Comparison of ENCODE assay signal across 35 cellular contexts in the genomic region with DNA sequence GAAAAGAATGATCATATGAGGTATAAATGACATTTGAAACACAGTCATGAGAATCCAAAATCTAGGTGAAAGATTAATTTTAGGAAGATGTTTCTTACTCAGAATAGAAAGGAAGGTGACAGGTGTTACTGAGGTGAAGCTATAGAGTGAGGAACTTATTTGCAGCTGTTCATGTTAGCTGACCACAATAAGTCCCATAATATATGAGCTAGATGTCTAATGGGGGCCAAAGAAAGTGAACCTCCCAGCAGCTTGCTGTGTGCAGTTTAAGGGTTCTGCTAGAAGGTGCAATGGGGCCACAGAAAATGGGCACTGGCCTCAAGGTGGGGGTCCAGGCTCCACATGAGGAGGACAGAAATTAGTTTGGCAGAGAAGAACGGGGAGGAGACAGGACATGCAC.
"Had no signal": no experiment of that assay in that cellular context is flagged by ENCODE, and none has a peak within 500 bp of the region (broad histone marks: within the 10 kb centered on the region; RNA-seq: fewer than 3 reads in every experiment).

No MANE protein-coding gene starts in this region.

- H3K27ac Mint-ChIP-seq: activated CD4-positive, alpha-beta memory T cell treated with anti-CD3 and anti-CD28 coated beads for 36 hours; activated CD4-positive, alpha-beta T cell treated with anti-CD3 and anti-CD28 coated beads for 36 hours; activated CD4-positive, alpha-beta T cell treated with anti-CD3 and anti-CD28 coated beads, Interleukin-2, amount 10 ng/mL, durations not matched to agents 24 days and 14 days; activated CD8-positive, alpha-beta memory T cell treated with anti-CD3 and anti-CD28 coated beads, Interleukin-2, amount 10 ng/mL, durations not matched to agents 7 days and 5 days; activated CD8-positive, alpha-beta T cell treated with anti-CD3 and anti-CD28 coated beads, Interleukin-2, amount 10 ng/mL, durations not matched to agents 7 days and 5 days; activated naive CD4-positive, alpha-beta T cell treated with anti-CD3 and anti-CD28 coated beads for 36 hours; activated naive CD4-positive, alpha-beta T cell treated with anti-CD3 and anti-CD28 coated beads, Interleukin-2, amount 50 U/mL, for 24 hours; activated naive CD8-positive, alpha-beta T cell treated with anti-CD3 and anti-CD28 coated beads for 36 hours; activated naive CD8-positive, alpha-beta T cell treated with anti-CD3 and anti-CD28 coated beads, Interleukin-2, amount 50 U/mL, for 24 hours; activated T-helper 1 cell treated with anti-CD3 and anti-CD28 coated beads, Interleukin-12 subunit alpha, Interleukin-12 subunit beta, Interleukin-2, Interleukin-4 antibody, amounts not matched to agents 30 ng/mL and 10 ng/mL and 1 ng/mL, durations not matched to agents 14 hours and 24 hours and 36 hours; activated T-helper 2 cell treated with anti-CD3 and anti-CD28 coated beads, Interferon-gamma antibody, Interleukin-2, Interleukin-4, amounts not matched to agents 10 μg/mL and 5 μg/mL and 100 μg/mL, durations not matched to agents 14 hours and 24 hours and 36 hours; effector memory CD8-positive, alpha-beta T cell; T-cell; T-helper 17 cell; T-helper 2 cell treated with Interferon-gamma antibody and Interleukin-4, amounts not matched to agents 5 μg/mL and 100 μg/mL, for 36 hours had no signal

- H3K4me3 Mint-ChIP-seq: activated CD4-positive, alpha-beta memory T cell treated with anti-CD3 and anti-CD28 coated beads for 36 hours; activated CD4-positive, alpha-beta T cell treated with anti-CD3 and anti-CD28 coated beads for 36 hours; activated CD4-positive, alpha-beta T cell treated with anti-CD3 and anti-CD28 coated beads, Interleukin-2, amount 10 ng/mL, durations not matched to agents 24 days and 14 days; activated CD8-positive, alpha-beta memory T cell treated with anti-CD3 and anti-CD28 coated beads, Interleukin-2, amount 10 ng/mL, durations not matched to agents 7 days and 5 days; activated CD8-positive, alpha-beta T cell treated with anti-CD3 and anti-CD28 coated beads, Interleukin-2, amount 10 ng/mL, durations not matched to agents 7 days and 5 days; activated naive CD4-positive, alpha-beta T cell treated with anti-CD3 and anti-CD28 coated beads for 36 hours; activated naive CD4-positive, alpha-beta T cell treated with anti-CD3 and anti-CD28 coated beads, Interleukin-2, amount 50 U/mL, for 24 hours; activated naive CD8-positive, alpha-beta T cell treated with anti-CD3 and anti-CD28 coated beads for 36 hours; activated naive CD8-positive, alpha-beta T cell treated with anti-CD3 and anti-CD28 coated beads, Interleukin-2, amount 50 U/mL, for 24 hours; activated T-helper 1 cell treated with anti-CD3 and anti-CD28 coated beads, Interleukin-12 subunit alpha, Interleukin-12 subunit beta, Interleukin-2, Interleukin-4 antibody, amounts not matched to agents 30 ng/mL and 10 ng/mL and 1 ng/mL, durations not matched to agents 14 hours and 24 hours and 36 hours; effector memory CD8-positive, alpha-beta T cell; T-cell; T-helper 17 cell; T-helper 2 cell treated with Interferon-gamma antibody and Interleukin-4, amounts not matched to agents 5 μg/mL and 100 μg/mL, for 36 hours had no signal

- H3K4me3 ChIP-seq: adrenal gland, body of pancreas, esophagus muscularis mucosa, gastrocnemius medialis had no signal

- H3K36me3 Mint-ChIP-seq: activated CD4-positive, alpha-beta memory T cell treated with anti-CD3 and anti-CD28 coated beads for 36 hours; activated CD8-positive, alpha-beta memory T cell treated with anti-CD3 and anti-CD28 coated beads, Interleukin-2, amount 10 ng/mL, durations not matched to agents 7 days and 5 days; activated naive CD4-positive, alpha-beta T cell treated with anti-CD3 and anti-CD28 coated beads, Interleukin-2, amount 50 U/mL, for 24 hours; activated naive CD8-positive, alpha-beta T cell treated with anti-CD3 and anti-CD28 coated beads for 36 hours; T-cell had no signal

- H3K4me1 Mint-ChIP-seq: activated CD4-positive, alpha-beta T cell treated with anti-CD3 and anti-CD28 coated beads for 36 hours; activated CD4-positive, alpha-beta T cell treated with anti-CD3 and anti-CD28 coated beads, Interleukin-2, amount 10 ng/mL, durations not matched to agents 24 days and 14 days; activated CD8-positive, alpha-beta memory T cell treated with anti-CD3 and anti-CD28 coated beads, Interleukin-2, amount 10 ng/mL, durations not matched to agents 7 days and 5 days; activated naive CD4-positive, alpha-beta T cell treated with anti-CD3 and anti-CD28 coated beads, Interleukin-2, amount 50 U/mL, for 24 hours; activated naive CD8-positive, alpha-beta T cell treated with anti-CD3 and anti-CD28 coated beads for 36 hours; activated naive CD8-positive, alpha-beta T cell treated with anti-CD3 and anti-CD28 coated beads, Interleukin-2, amount 50 U/mL, for 24 hours; T-cell; T-helper 17 cell had no signal

- DNase-seq: activated CD4-positive, alpha-beta memory T cell treated with anti-CD3 and anti-CD28 coated beads for 36 hours; activated CD4-positive, alpha-beta T cell treated with anti-CD3 and anti-CD28 coated beads for 36 hours; activated CD4-positive, alpha-beta T cell treated with anti-CD3 and anti-CD28 coated beads, Interleukin-2, amount 10 ng/mL, durations not matched to agents 24 days and 14 days; activated CD4-positive, CD25-positive, alpha-beta regulatory T cell; activated CD4-positive, CD25-positive, alpha-beta regulatory T cell treated with anti-CD3 and anti-CD28 coated beads, Interleukin-2, amount 50 U/mL, for 72 hours; activated CD8-positive, alpha-beta memory T cell treated with anti-CD3 and anti-CD28 coated beads, Interleukin-2, amount 10 ng/mL, durations not matched to agents 7 days and 5 days; activated CD8-positive, alpha-beta memory T cell treated with anti-CD3 and anti-CD28 coated beads, Interleukin-2, amount 50 U/mL, for 4 hours; activated CD8-positive, alpha-beta T cell treated with anti-CD3 and anti-CD28 coated beads, Interleukin-2, amount 10 ng/mL, durations not matched to agents 7 days and 5 days; activated effector memory CD4-positive, alpha-beta T cell treated with anti-CD3 and anti-CD28 coated beads, Interleukin-2, amount 50 U/mL, for 16 hours; activated naive CD4-positive, alpha-beta T cell treated with anti-CD3 and anti-CD28 coated beads for 36 hours; activated naive CD8-positive, alpha-beta T cell treated with anti-CD3 and anti-CD28 coated beads for 36 hours; activated naive CD8-positive, alpha-beta T cell treated with anti-CD3 and anti-CD28 coated beads, Interleukin-2, amount 50 U/mL, for 24 hours; activated T-cell treated with anti-CD3 and anti-CD28 coated beads, Interleukin-2, amount 50 U/mL, for 1 hour; activated T-cell treated with anti-CD3 and anti-CD28 coated beads, Interleukin-2, amount 50 U/mL, for 48 hours; adrenal gland; amygdala; aorta; body of pancreas; caudate nucleus; cortex of kidney; dermis blood vessel endothelial cell; effector CD4-positive, alpha-beta T cell; effector memory CD8-positive, alpha-beta T cell; erythroblast; foreskin keratinocyte; gastrocnemius medialis; head of caudate nucleus; T-cell; T-helper 17 cell; T1000 had no signal

- H3K4me1 ChIP-seq: adrenal gland, body of pancreas, esophagus muscularis mucosa, foreskin keratinocyte, gastrocnemius medialis had no signal

- H3K9me3 Mint-ChIP-seq: activated CD4-positive, alpha-beta T cell treated with anti-CD3 and anti-CD28 coated beads, Interleukin-2, amount 10 ng/mL, durations not matched to agents 24 days and 14 days had no signal

- H3K9me3 ChIP-seq: adrenal gland, body of pancreas, esophagus muscularis mucosa, gastrocnemius medialis had no signal

- H3K36me3 ChIP-seq: adrenal gland, esophagus muscularis mucosa, gastrocnemius medialis had no signal

- H3K27me3 ChIP-seq: adrenal gland, body of pancreas, esophagus muscularis mucosa, foreskin keratinocyte, gastrocnemius medialis had no signal

- ATAC-seq: activated CD4-positive, alpha-beta T cell treated with anti-CD3 and anti-CD28 coated beads for 36 hours; activated CD8-positive, alpha-beta memory T cell treated with anti-CD3 and anti-CD28 coated beads, Interleukin-2, amount 10 ng/mL, durations not matched to agents 7 days and 5 days; activated CD8-positive, alpha-beta T cell treated with anti-CD3 and anti-CD28 coated beads, Interleukin-2, amount 10 ng/mL, durations not matched to agents 7 days and 5 days; activated naive CD8-positive, alpha-beta T cell treated with anti-CD3 and anti-CD28 coated beads, Interleukin-2, amount 50 U/mL, for 24 hours; body of pancreas; effector memory CD8-positive, alpha-beta T cell; foreskin keratinocyte; gastrocnemius medialis; T-cell; T-helper 17 cell had no signal

- H3K27me3 Mint-ChIP-seq: activated CD4-positive, alpha-beta memory T cell treated with anti-CD3 and anti-CD28 coated beads for 36 hours; activated CD4-positive, alpha-beta T cell treated with anti-CD3 and anti-CD28 coated beads for 36 hours; activated CD4-positive, alpha-beta T cell treated with anti-CD3 and anti-CD28 coated beads, Interleukin-2, amount 10 ng/mL, durations not matched to agents 24 days and 14 days; activated CD8-positive, alpha-beta memory T cell treated with anti-CD3 and anti-CD28 coated beads, Interleukin-2, amount 10 ng/mL, durations not matched to agents 7 days and 5 days; activated naive CD4-positive, alpha-beta T cell treated with anti-CD3 and anti-CD28 coated beads, Interleukin-2, amount 50 U/mL, for 24 hours; activated naive CD8-positive, alpha-beta T cell treated with anti-CD3 and anti-CD28 coated beads for 36 hours; activated naive CD8-positive, alpha-beta T cell treated with anti-CD3 and anti-CD28 coated beads, Interleukin-2, amount 50 U/mL, for 24 hours; effector memory CD8-positive, alpha-beta T cell; T-cell; T-helper 17 cell had no signal

- H3K27ac ChIP-seq: adrenal gland, body of pancreas, esophagus muscularis mucosa, foreskin keratinocyte, gastrocnemius medialis had no signal
